Comparison of ENCODE assay signal across 25 cellular contexts in genomic region chr2:219462349-219462748, GRCh38. TPM values are rescaled to one million over a fixed set of nuclear protein-coding genes. Genes with fewer than 3 reads are reported as not detected.
"Had no signal": no experiment of that assay in that cellular context is flagged by ENCODE, and none has a peak within 500 bp of the region (broad histone marks: within the 10 kb centered on the region; RNA-seq: fewer than 3 reads in every experiment).

No MANE protein-coding gene starts in this region.

- H3K9me3 Mint-ChIP-seq: activated B cell treated with CpG ODN at 0.5 μM for 24 hours; activated CD4-positive, alpha-beta memory T cell treated with anti-CD3 and anti-CD28 coated beads, Interleukin-2, amount 10 ng/mL, durations not matched to agents 7 days and 5 days; activated naive CD4-positive, alpha-beta T cell treated with anti-CD3 and anti-CD28 coated beads, Interleukin-2, amount 10 ng/mL, durations not matched to agents 7 days and 5 days; activated naive CD8-positive, alpha-beta T cell treated with anti-CD3 and anti-CD28 coated beads, Interleukin-2, amount 50 U/mL, for 24 hours; activated T-cell treated with anti-CD3 and anti-CD28 coated beads, Interleukin-2, amount 50 U/mL, for 24 hours; activated T-helper 2 cell treated with anti-CD3 and anti-CD28 coated beads, Interferon-gamma antibody, Interleukin-2, Interleukin-4, amounts not matched to agents 10 μg/mL and 5 μg/mL and 100 μg/mL, durations not matched to agents 14 hours and 24 hours and 36 hours; central memory CD8-positive, alpha-beta T cell; mesothelial cell of epicardium; nephron; stimulated activated naive B cell treated with anti-CD40 and anti-IgM and Interleukin-4, amounts not matched to agents 10 μg/mL and 1 μg/mL and 100 μg/mL, for 72 hours had no signal

- ATAC-seq: activated naive CD8-positive, alpha-beta T cell treated with anti-CD3 and anti-CD28 coated beads, Interleukin-2, amount 50 U/mL, for 24 hours; left colon; sciatic nerve; stimulated activated naive B cell treated with anti-CD40 and anti-IgM and Interleukin-4, amounts not matched to agents 10 μg/mL and 1 μg/mL and 100 μg/mL, for 72 hours had no signal

- DNase-seq: activated B cell treated with CpG ODN at 0.5 μM for 24 hours; activated CD4-positive, alpha-beta memory T cell treated with anti-CD3 and anti-CD28 coated beads, Interleukin-2, amount 10 ng/mL, durations not matched to agents 7 days and 5 days; activated CD4-positive, alpha-beta T cell treated with anti-CD3 and anti-CD28 coated beads for 48 hours; activated naive CD4-positive, alpha-beta T cell treated with anti-CD3 and anti-CD28 coated beads, Interleukin-2, amount 10 ng/mL, durations not matched to agents 7 days and 5 days; activated naive CD8-positive, alpha-beta T cell treated with anti-CD3 and anti-CD28 coated beads, Interleukin-2, amount 50 U/mL, for 24 hours; activated T-cell treated with anti-CD3 and anti-CD28 coated beads, Interleukin-2, amount 50 U/mL, for 24 hours; anterior cingulate cortex; brain microvascular endothelial cell; cortex of kidney; erythroblast; left colon; stimulated activated naive B cell treated with anti-CD40 and anti-IgM and Interleukin-4, amounts not matched to agents 10 μg/mL and 1 μg/mL and 100 μg/mL, for 72 hours had no signal

- H3K79me2 ChIP-seq: hepatocyte had no signal

- H3K36me3 ChIP-seq: brain microvascular endothelial cell, ovary, tibial nerve had no signal

- H3K27ac Mint-ChIP-seq: activated B cell treated with CpG ODN at 0.5 μM for 24 hours; activated CD4-positive, alpha-beta memory T cell treated with anti-CD3 and anti-CD28 coated beads, Interleukin-2, amount 10 ng/mL, durations not matched to agents 7 days and 5 days; activated naive CD4-positive, alpha-beta T cell treated with anti-CD3 and anti-CD28 coated beads, Interleukin-2, amount 10 ng/mL, durations not matched to agents 7 days and 5 days; activated naive CD8-positive, alpha-beta T cell treated with anti-CD3 and anti-CD28 coated beads, Interleukin-2, amount 50 U/mL, for 24 hours; activated T-cell treated with anti-CD3 and anti-CD28 coated beads, Interleukin-2, amount 50 U/mL, for 24 hours; activated T-helper 2 cell treated with anti-CD3 and anti-CD28 coated beads, Interferon-gamma antibody, Interleukin-2, Interleukin-4, amounts not matched to agents 10 μg/mL and 5 μg/mL and 100 μg/mL, durations not matched to agents 14 hours and 24 hours and 36 hours; mesothelial cell of epicardium; nephron; stimulated activated naive B cell treated with anti-CD40 and anti-IgM and Interleukin-4, amounts not matched to agents 10 μg/mL and 1 μg/mL and 100 μg/mL, for 72 hours had no signal

- H3K9me3 ChIP-seq: ovary, tibial nerve had no signal

- H3K27me3 Mint-ChIP-seq: activated CD4-positive, alpha-beta memory T cell treated with anti-CD3 and anti-CD28 coated beads, Interleukin-2, amount 10 ng/mL, durations not matched to agents 7 days and 5 days; activated naive CD8-positive, alpha-beta T cell treated with anti-CD3 and anti-CD28 coated beads, Interleukin-2, amount 50 U/mL, for 24 hours; activated T-cell treated with anti-CD3 and anti-CD28 coated beads, Interleukin-2, amount 50 U/mL, for 24 hours; central memory CD8-positive, alpha-beta T cell had no signal

- H3K4me1 Mint-ChIP-seq: activated B cell treated with CpG ODN at 0.5 μM for 24 hours; central memory CD8-positive, alpha-beta T cell; stimulated activated naive B cell treated with anti-CD40 and anti-IgM and Interleukin-4, amounts not matched to agents 10 μg/mL and 1 μg/mL and 100 μg/mL, for 72 hours had no signal

- H3K4me2 ChIP-seq: hepatocyte had no signal

- H3K27me3 ChIP-seq: brain microvascular endothelial cell, hepatocyte, ovary had no signal

- H3K4me3 Mint-ChIP-seq: activated B cell treated with CpG ODN at 0.5 μM for 24 hours; activated CD4-positive, alpha-beta memory T cell treated with anti-CD3 and anti-CD28 coated beads, Interleukin-2, amount 10 ng/mL, durations not matched to agents 7 days and 5 days; activated naive CD4-positive, alpha-beta T cell treated with anti-CD3 and anti-CD28 coated beads, Interleukin-2, amount 10 ng/mL, durations not matched to agents 7 days and 5 days; activated naive CD8-positive, alpha-beta T cell treated with anti-CD3 and anti-CD28 coated beads, Interleukin-2, amount 50 U/mL, for 24 hours; activated T-cell treated with anti-CD3 and anti-CD28 coated beads, Interleukin-2, amount 50 U/mL, for 24 hours; central memory CD8-positive, alpha-beta T cell; mesothelial cell of epicardium; nephron; stimulated activated naive B cell treated with anti-CD40 and anti-IgM and Interleukin-4, amounts not matched to agents 10 μg/mL and 1 μg/mL and 100 μg/mL, for 72 hours had no signal

- H2AFZ ChIP-seq: hepatocyte had no signal

- H3K27ac ChIP-seq: brain microvascular endothelial cell, hepatocyte, ovary, SK-N-MC, tibial nerve had no signal

- H3K4me3 ChIP-seq: hepatocyte, lung, ovary, SK-N-MC, tibial nerve had no signal

- H3K36me3 Mint-ChIP-seq: activated naive CD4-positive, alpha-beta T cell treated with anti-CD3 and anti-CD28 coated beads, Interleukin-2, amount 10 ng/mL, durations not matched to agents 7 days and 5 days; stimulated activated naive B cell treated with anti-CD40 and anti-IgM and Interleukin-4, amounts not matched to agents 10 μg/mL and 1 μg/mL and 100 μg/mL, for 72 hours had no signal

RNA-seq across cellular contexts. Expression of gene SPEG, which starts 27.7 kb away (rescaled TPM):
- total RNA-seq: activated T-helper 2 cell treated with anti-CD3 and anti-CD28 coated beads, Interferon-gamma antibody, Interleukin-2, Interleukin-4, amounts not matched to agents 10 μg/mL and 5 μg/mL and 100 μg/mL, durations not matched to agents 14 hours and 24 hours and 36 hours had no signal

RNA-seq across cellular contexts. Expression of gene DES, which starts 44.2 kb away (rescaled TPM):
- total RNA-seq: activated B cell treated with CpG ODN at 0.5 μM for 24 hours; activated CD4-positive, alpha-beta memory T cell treated with anti-CD3 and anti-CD28 coated beads, Interleukin-2, amount 10 ng/mL, durations not matched to agents 7 days and 5 days; activated T-helper 2 cell treated with anti-CD3 and anti-CD28 coated beads, Interferon-gamma antibody, Interleukin-2, Interleukin-4, amounts not matched to agents 10 μg/mL and 5 μg/mL and 100 μg/mL, durations not matched to agents 14 hours and 24 hours and 36 hours; pulmonary artery endothelial cell; T-helper 2 cell treated with Interferon-gamma antibody and Interleukin-4, amounts not matched to agents 100 ng/mL and 5 ng/mL, for 36 hours had no signal

RNA-seq across cellular contexts. Expression of gene ASIC4, which starts 51.9 kb away (rescaled TPM):
- total RNA-seq: activated B cell treated with CpG ODN at 0.5 μM for 24 hours; activated T-helper 2 cell treated with anti-CD3 and anti-CD28 coated beads, Interferon-gamma antibody, Interleukin-2, Interleukin-4, amounts not matched to agents 10 μg/mL and 5 μg/mL and 100 μg/mL, durations not matched to agents 14 hours and 24 hours and 36 hours; hepatocyte; left colon; pulmonary artery endothelial cell; subcutaneous adipose tissue had no signal
- polyA plus RNA-seq: hepatocyte had no signal
